ENCODE assay signal across 16 cellular contexts in genomic region chr9:79220246-79220645, GRCh38.
DNase-seq lines count a peak whose midpoint lies in the region; ATAC-seq, FAIRE-seq and TF ChIP-seq lines count a peak whose summit lies in the region.
"Had no signal": no experiment of that assay in that cellular context is flagged by ENCODE, and none has a peak within 500 bp of the region (broad histone marks: within the 10 kb centered on the region; RNA-seq: fewer than 3 reads in every experiment).

No MANE protein-coding gene starts in this region.

- no peak overlapping the region for H3K4me3 Mint-ChIP-seq in astrocyte (ENCODE audit: unreplicated experiment)
- H3K4me3 Mint-ChIP-seq: CD14-positive monocyte had no signal

- POLR2A ChIA-PET in HEK293T (lab: Yijun Ruan, JAX): no interaction called here

- H3F3A ChIP-seq in smooth muscle cell (ENCODE audit: low read depth): peaks cover 21% of the 10 kb centered on the region

- no peaks in the 10 kb centered on the region for H3K79me2 ChIP-seq in astrocyte (ENCODE audit: insufficient read depth, low read length)
- H3K79me2 ChIP-seq in smooth muscle cell (ENCODE audit: low read depth): no peaks in the 10 kb centered on the region

- H3K36me3 ChIP-seq in astrocyte (ENCODE audit: insufficient read depth, low read length) (no peaks in the 10 kb centered on the region), smooth muscle cell (ENCODE audit: low read depth) (no peaks in the 10 kb centered on the region)

- H3K4me1 Mint-ChIP-seq in astrocyte (ENCODE audit: low read depth, unreplicated experiment): peaks cover 18% of the 10 kb centered on the region

- H3K9ac ChIP-seq in astrocyte (ENCODE audit: low read length) (no peak overlapping the region), smooth muscle cell (ENCODE audit: low read depth) (peak overlapping the region; percentile 60)

- DNase-seq in HEK293T (ENCODE audit: extremely low spot score) (no peak), astrocyte (ENCODE audit: low read depth) (no peak), iris pigment epithelial cell (ENCODE audit: low read depth) (peak; percentile 17), smooth muscle cell (lab: John Stamatoyannopoulos, UW; ENCODE audit: unreplicated experiment) (no peak), activated T-cell treated with anti-CD3 and anti-CD28 coated beads for 4 hours (no peak)
- DNase-seq: DMS79 treated with DMSO at 0.1 percent for 48 hours, NCI-H1105 treated with DMSO at 0.1 percent for 48 hours, NCI-H1694, NCI-H2107, NCI-H524, NCI-H82, SHP77 treated with DMSO at 0.1 percent for 48 hours had no signal

- H3K4me2 ChIP-seq in astrocyte (ENCODE audit: low read length) (peak overlapping the region; percentile 60), smooth muscle cell (peak overlapping the region; percentile 42)

- 82% methylated on average over 1 of the region's 1 CpG for WGBS in smooth muscle cell (ENCODE audit: low lambda C conversion rate)

- no peak overlapping the region for H2AFZ ChIP-seq in astrocyte (ENCODE audit: low read depth, low read length)
- no peak overlapping the region for H2AFZ ChIP-seq in smooth muscle cell (ENCODE audit: low read depth)

- ATAC-seq in HG03097 (IDR thresholded peaks at IDR 0.05; ENCODE audit: low FRiP score, unreplicated experiment) (no peak), HG03196 (IDR thresholded peaks at IDR 0.05; ENCODE audit: unreplicated experiment) (no peak)
- ATAC-seq: K562 had no signal

- H3K36me3 Mint-ChIP-seq in astrocyte (ENCODE audit: low read depth, unreplicated experiment): no peaks in the 10 kb centered on the region
- H3K36me3 Mint-ChIP-seq: CD14-positive monocyte had no signal

- CTCF ChIA-PET in HEK293T (lab: Yijun Ruan, JAX): interaction anchor here (0.6 to 1.1 kb wide), 2 partner anchors 36 to 41 kb away, joined by 3 to 5 read pairs; no protein-coding TSS in a partner anchor

- H3K4me1 ChIP-seq in astrocyte (ENCODE audit: insufficient read depth, low read length): peaks cover 13% of the 10 kb centered on the region
- peaks cover 6% of the 10 kb centered on the region for H3K4me1 ChIP-seq in smooth muscle cell (ENCODE audit: low read depth)

- H3K27me3 Mint-ChIP-seq in astrocyte (ENCODE audit: low read depth, unreplicated experiment): no peaks in the 10 kb centered on the region

- H3K9me3 ChIP-seq in astrocyte (ENCODE audit: insufficient read depth, low read depth, low read length) (no peaks in the 10 kb centered on the region), smooth muscle cell (replicated peaks; ENCODE audit: low read depth) (no peaks in the 10 kb centered on the region)

- FAIRE-seq in astrocyte (lab: Jason Lieb, UNC): peak; percentile 37
- FAIRE-seq: K562 had no signal

- H4K20me1 ChIP-seq in astrocyte (ENCODE audit: insufficient read depth, low read length) (no peaks in the 10 kb centered on the region), smooth muscle cell (ENCODE audit: low read depth) (no peaks in the 10 kb centered on the region)

- H3K27me3 ChIP-seq in astrocyte (ENCODE audit: insufficient read depth, low read length) (no peaks in the 10 kb centered on the region), smooth muscle cell (ENCODE audit: low read depth) (no peaks in the 10 kb centered on the region)

- H3K27ac ChIP-seq in astrocyte (ENCODE audit: low read depth, low read length) (peak overlapping the region; percentile 72), smooth muscle cell (ENCODE audit: low read depth) (peak overlapping the region; percentile 93)

- peak overlapping the region; percentile 89 for H3K27ac Mint-ChIP-seq in astrocyte (ENCODE audit: unreplicated experiment)
- H3K27ac Mint-ChIP-seq: CD14-positive monocyte had no signal

- H3K9me3 Mint-ChIP-seq in astrocyte (ENCODE audit: unreplicated experiment): no peaks in the 10 kb centered on the region

- H3K4me3 ChIP-seq in astrocyte (ENCODE audit: insufficient read depth, low read depth, low read length) (no peak overlapping the region), smooth muscle cell (no peak overlapping the region)
- H3K4me3 ChIP-seq: K562 had no signal

- TF ChIP-seq CTCF in astrocyte (IDR thresholded peaks at IDR 0.05; ENCODE audit: insufficient read depth, low read depth, low read length): no peak
- TF ChIP-seq CTCF in smooth muscle cell (IDR thresholded peaks at IDR 0.05; ENCODE audit: borderline replicate concordance, insufficient read depth, poor library complexity, severe bottlenecking): no peak

TF ChIP-seq in HEK293T, 16 proteins besides CTCF, POLR2A, EP300 and RAD21:
- TF ChIP-seq L3MBTL2 (conservative IDR thresholded peaks at IDR 0.05): 0 out of 2 replicates have a peak, but pooled peaks have one; percentile 8
- TF ChIP-seq BHLHE40 (IDR thresholded peaks at IDR 0.05; ENCODE audit: borderline replicate concordance): no peak
- no peak for TF ChIP-seq FOXK2 (IDR thresholded peaks at IDR 0.05)
